Comparison of ENCODE assay signal across 19 cellular contexts in genomic region chr16:81499576-81500380, GRCh38. TPM values are rescaled to one million over a fixed set of nuclear protein-coding genes. Genes with fewer than 3 reads are reported as not detected.
DNase-seq lines count a peak whose midpoint lies in the region; ATAC-seq, FAIRE-seq and TF ChIP-seq lines count a peak whose summit lies in the region.
"Had no signal": no experiment of that assay in that cellular context is flagged by ENCODE, and none has a peak within 500 bp of the region (broad histone marks: within the 10 kb centered on the region; RNA-seq: fewer than 3 reads in every experiment).

No MANE protein-coding gene starts in this region.

- H3F3A ChIP-seq in GM23338 (replicated peaks; ENCODE audit: low read depth): no peaks in the 10 kb centered on the region

- intact Hi-C loops in spleen (cut with DNase I; ENCODE audit: low total_unique reads) (no loop called here), testis (cut with DNase I; ENCODE audit: low total_unique reads) (no loop called here)

- H3K9me2 ChIP-seq in GM23338 (ENCODE audit: insufficient read depth): no peaks in the 10 kb centered on the region

- H3K4me3 Mint-ChIP-seq in GM23338: no peak overlapping the region
- H3K4me3 Mint-ChIP-seq: activated naive CD4-positive, alpha-beta T cell treated with anti-CD3 and anti-CD28 coated beads for 36 hours had no signal

- no peak overlapping the region for H3K4me2 ChIP-seq in GM23338
- H3K4me2 ChIP-seq: KMS-11 had no signal

- FAIRE-seq in urothelium cell line (lab: Jason Lieb, UNC): no peak

- peaks cover 10% of the 10 kb centered on the region for H3K27me3 Mint-ChIP-seq in GM23338 (ENCODE audit: insufficient read depth, low read depth, poor library complexity)
- H3K27me3 Mint-ChIP-seq: naive thymus-derived CD4-positive, alpha-beta T cell had no signal

- TF ChIP-seq CTCF in GM23338 (conservative IDR thresholded peaks at IDR 0.05; ENCODE audit: low read depth in 2 of 2) (no peak), spleen (IDR thresholded peaks at IDR 0.05 in 8 of 11, conservative IDR thresholded peaks at IDR 0.05 in 3 of 11) (no peak), testis (IDR thresholded peaks at IDR 0.05) (no peak)

- peaks cover 77% of the 10 kb centered on the region for H3K79me2 ChIP-seq in GM23338 (replicated peaks; ENCODE audit: insufficient read depth)

- peak overlapping the region; percentile 85 for H3K27ac ChIP-seq in GM23338 (ENCODE audit: low read depth)
- peak overlapping the region; percentile 14; the same call in 1 of the 2 replicates for H3K27ac ChIP-seq in SJCRH30
- H3K27ac ChIP-seq in esophagus (ENCODE audit: low read depth in 2 of 2, low read length in 1 of 2): peak overlapping the region; percentile 64 to 75
- H3K27ac ChIP-seq in spleen: peak overlapping the region in 5 of 8 donors; percentile 15 to 80 (median 26)
- H3K27ac ChIP-seq in testis: no peak overlapping the region
- H3K27ac ChIP-seq: KMS-11, right lobe of liver, uterus, WERI-Rb-1 had no signal

- peaks cover 32% of the 10 kb centered on the region for H3K4me1 Mint-ChIP-seq in GM23338

- no peaks in the 10 kb centered on the region; the same call in 2 of the 3 replicates for H3K9me3 Mint-ChIP-seq in GM23338
- H3K9me3 Mint-ChIP-seq: activated naive CD4-positive, alpha-beta T cell treated with anti-CD3 and anti-CD28 coated beads for 36 hours; naive thymus-derived CD4-positive, alpha-beta T cell had no signal

- H4K20me1 ChIP-seq in GM23338 (replicated peaks; ENCODE audit: insufficient read depth): peaks cover 32% of the 10 kb centered on the region

- 54 to 63% methylated on average over 20 of the region's 20 CpGs for WGBS in esophagus, 2 donors
- 78 to 84% (median 80%) methylated on average over 19 to 20 of the region's 20 CpGs for WGBS in spleen, 5 donors
- WGBS in testis, 2 donors: 90 to 92% methylated on average over 15 to 20 of the region's 20 CpGs

- H3K27ac Mint-ChIP-seq in GM23338: peak overlapping the region; percentile 50

- H2AFZ ChIP-seq in GM23338: no peak overlapping the region

- H3K36me3 ChIP-seq in GM23338 (ENCODE audit: insufficient read depth): no peaks in the 10 kb centered on the region
- H3K36me3 ChIP-seq in SJCRH30: no peaks in the 10 kb centered on the region
- peaks cover 0 to 3% of the 10 kb centered on the region in 2 donors for H3K36me3 ChIP-seq in esophagus (ENCODE audit: control insufficient read depth in 2 of 2, insufficient read depth in 2 of 2, low read length in 1 of 2)
- peaks cover 0 to 5% (median 0%) of the 10 kb centered on the region in 6 donors for H3K36me3 ChIP-seq in spleen
- H3K36me3 ChIP-seq in testis (ENCODE audit: low read depth, missing control alignments): no peaks in the 10 kb centered on the region
- H3K36me3 ChIP-seq: right lobe of liver, uterus, WERI-Rb-1 had no signal

- H3K4me1 ChIP-seq in GM23338 (ENCODE audit: insufficient read depth) (peaks cover 5% of the 10 kb centered on the region; the same call in 1 of the 2 replicates), SJCRH30 (peaks cover 4% of the 10 kb centered on the region; the same call in 1 of the 2 replicates), esophagus (ENCODE audit: control insufficient read depth in 2 of 2, insufficient read depth in 2 of 2, low read length in 1 of 2) (peaks cover 5 to 35% of the 10 kb centered on the region in 2 donors), spleen (peaks cover 27 to 100% (median 84%) of the 10 kb centered on the region in 6 donors), testis (peaks cover 5% of the 10 kb centered on the region)
- H3K4me1 ChIP-seq: uterus had no signal

- no peak for TF ChIP-seq POLR2A in spleen (IDR thresholded peaks at IDR 0.05)
- no peak for TF ChIP-seq POLR2A in testis (IDR thresholded peaks at IDR 0.05)

- DNase-seq in GM23338 (ENCODE audit: low spot score): no peak
- peak; percentile 57 to 60 for DNase-seq in SJCRH30
- peak; percentile 60 for DNase-seq in spleen
- no peak for DNase-seq in testis
- no peak for DNase-seq in urothelium cell line (ENCODE audit: low spot score)
- no peak for DNase-seq in NCI-H446 (lab: John Stamatoyannopoulos, UW)
- DNase-seq: activated naive CD4-positive, alpha-beta T cell treated with anti-CD3 and anti-CD28 coated beads for 36 hours; body of pancreas; left ventricle myocardium superior; naive thymus-derived CD4-positive, alpha-beta T cell; NCI-H1417; NCI-H446 treated with DMSO at 0.1 percent for 48 hours; stimulated activated CD4-positive, alpha-beta T cell treated with anti-CD3 and anti-CD28 coated beads, Interleukin-2, amount 100 ng/mL, for 48 hours; stimulated activated CD8-positive, alpha-beta memory T cell treated with anti-CD3 and anti-CD28 coated beads, Interleukin-4, amount 100 ng/mL, for 48 hours; uterus; WERI-Rb-1 had no signal

- no peak overlapping the region for H3K4me3 ChIP-seq in GM23338
- no peak overlapping the region for H3K4me3 ChIP-seq in SJCRH30
- H3K4me3 ChIP-seq in esophagus (ENCODE audit: low read depth in 1 of 2, low read length in 2 of 2): no peak overlapping the region
- no peak overlapping the region for H3K4me3 ChIP-seq in spleen
- H3K4me3 ChIP-seq in testis: no peak overlapping the region
- H3K4me3 ChIP-seq: body of pancreas, right lobe of liver, uterus had no signal

- H3K9me3 ChIP-seq in SJCRH30 (replicated peaks) (no peaks in the 10 kb centered on the region), esophagus (ENCODE audit: control insufficient read depth in 2 of 2, insufficient read depth in 1 of 2, low read depth in 1 of 2, low read length in 1 of 2) (no peaks in the 10 kb centered on the region), spleen (no peaks in the 10 kb centered on the region), testis (no peaks in the 10 kb centered on the region)
- H3K9me3 ChIP-seq: body of pancreas, right lobe of liver, uterus had no signal

- peak; percentile 28 for ATAC-seq in GM23338
- ATAC-seq: body of pancreas; left ventricle myocardium superior; naive thymus-derived CD4-positive, alpha-beta T cell; right lobe of liver had no signal

- H3K27me3 ChIP-seq in GM23338 (ENCODE audit: insufficient read depth) (no peaks in the 10 kb centered on the region), SJCRH30 (no peaks in the 10 kb centered on the region), esophagus (ENCODE audit: control insufficient read depth in 1 of 2, insufficient read depth in 2 of 2, low read length in 2 of 2) (no peaks in the 10 kb centered on the region), spleen (replicated peaks in 1 of 7) (no peaks in the 10 kb centered on the region), testis (no peaks in the 10 kb centered on the region)
- H3K27me3 ChIP-seq: body of pancreas, right lobe of liver, uterus had no signal

- no peaks in the 10 kb centered on the region; the same call in 2 of the 3 replicates for H3K36me3 Mint-ChIP-seq in GM23338 (ENCODE audit: low read depth)

TF ChIP-seq in GM23338, 12 proteins besides CTCF, POLR2A, EP300 and RAD21 (continues in another document):
- TF ChIP-seq EZH2 (IDR thresholded peaks at IDR 0.05; ENCODE audit: low read depth, unreplicated experiment) (no peak), NANOG (IDR thresholded peaks at IDR 0.05; ENCODE audit: borderline replicate concordance) (no peak)

RNA-seq across cellular contexts. Expression of gene CMIP, which starts 55.2 kb away (rescaled TPM):
- 49.8 and 62.3 TPM in 2 replicates for total RNA-seq in GM23338 (2014; rRNA removed; shearing (Covaris generic))
- polyA plus RNA-seq in GM23338 (2016; fragmentation: Nextera tagmentation; extraction: Ambion mirVana) (9.5 and 10.5 TPM in 2 replicates), esophagus (10 to 100 TPM; 16.9 to 19.3 TPM), spleen (10 to 100 TPM in 1 of 3 donors, 1 to 10 TPM in 2; 6.0 to 11.8 (median 6.2) TPM), testis (ENCODE audit: insufficient read depth, low read depth, low replicate concordance) (34.9 TPM)
- 12.2 and 12.9 TPM in 2 replicates for total RNA-seq in SJCRH30 (2014; rRNA removed; shearing (Covaris generic))
- total RNA-seq in spleen (100 to 1,000 TPM in 1 of 7 donors, 10 to 100 TPM in 6; 49.9 to 107 (median 67.1) TPM), testis (10 to 100 TPM; 42.0 to 72.5 TPM)

Comparison
In these comparisons a context has a peak if more than half of its experiments do, and no peak if none do; other contexts are left out.
1. DNase-seq: peak in SJCRH30 (2 of 2) and spleen (single experiment); none in GM23338 (single experiment), testis (single experiment), urothelium cell line (single experiment) and NCI-H446 (0 of 2).
2. H3K27ac ChIP-seq: peak in GM23338 (single experiment), SJCRH30 (single experiment), esophagus (2 of 2) and spleen (5 of 8); none in testis (0 of 2).